In genomic region chrX:10160221-10160620, GRCh38 we compare ENCODE assay signal across 17 cellular contexts. TPM values are rescaled to one million over a fixed set of nuclear protein-coding genes. Genes with fewer than 3 reads are reported as not detected.
DNase-seq lines count a peak whose midpoint lies in the region; ATAC-seq and TF ChIP-seq lines count a peak whose summit lies in the region.
"Had no signal": no experiment of that assay in that cellular context is flagged by ENCODE, and none has a peak within 500 bp of the region (broad histone marks: within the 10 kb centered on the region; RNA-seq: fewer than 3 reads in every experiment).

No MANE protein-coding gene starts in this region.

- H3K27ac Mint-ChIP-seq in nephron: peak overlapping the region in 1 of 3 experiments; percentile 5
- H3K27ac Mint-ChIP-seq: CD14-positive monocyte had no signal

- DNase-seq in Right ventricle myocardium superior (no peak), left cardiac atrium (no peak), islet precursor cell (no peak), transverse colon (no peak), Karpas-422 (no peak), AG08395 (ENCODE audit: low spot score) (no peak)
- DNase-seq: 8988T, GM23248, NCI-H1930, NCI-H2171, NCI-H82, SHP77 had no signal

- H3K4me1 ChIP-seq in transverse colon (peaks cover 0 to 4% (median 0%) of the 10 kb centered on the region in 4 donors), Karpas-422 (ENCODE audit: low read length) (peaks cover 40% of the 10 kb centered on the region)

- H3K9me2 ChIP-seq in Karpas-422 (replicated peaks; ENCODE audit: insufficient read depth, low read length): no peaks in the 10 kb centered on the region

- peaks cover 40% of the 10 kb centered on the region for H3K4me1 Mint-ChIP-seq in nephron

- H3K4me2 ChIP-seq in Karpas-422 (ENCODE audit: low read depth, low read length, poor library complexity, severe bottlenecking): no peak overlapping the region

- H3K36me3 Mint-ChIP-seq in nephron (ENCODE audit: low read depth): peaks cover 15% of the 10 kb centered on the region

- no peak for TF ChIP-seq EP300 in transverse colon (IDR thresholded peaks at IDR 0.05; ENCODE audit: low read depth)

- H3K27me3 ChIP-seq in transverse colon (peaks cover 17% of the 10 kb centered on the region), Karpas-422 (ENCODE audit: low read length) (no peaks in the 10 kb centered on the region)

- H3K9ac ChIP-seq in Karpas-422 (ENCODE audit: low read length): no peak overlapping the region
- H3K9ac ChIP-seq: GM23248 had no signal

- TF ChIP-seq POLR2A in transverse colon (IDR thresholded peaks at IDR 0.05): no peak

- H3K27me3 Mint-ChIP-seq in nephron (ENCODE audit: low read depth): peaks cover 6% of the 10 kb centered on the region

- H3K4me3 ChIP-seq in transverse colon: no peak overlapping the region
- H3K4me3 ChIP-seq in Karpas-422 (ENCODE audit: low read length): no peak overlapping the region
- H3K4me3 ChIP-seq: GM23248 had no signal

- H3K79me2 ChIP-seq in Karpas-422 (ENCODE audit: low read length): no peaks in the 10 kb centered on the region

- no peaks in the 10 kb centered on the region for H3K9me3 ChIP-seq in transverse colon
- H3K9me3 ChIP-seq in Karpas-422 (ENCODE audit: low read length): no peaks in the 10 kb centered on the region

- H3K27ac ChIP-seq in cingulate gyrus (ENCODE audit: low read depth, low read length) (peak overlapping the region; percentile 33), transverse colon (no peak overlapping the region), Karpas-422 (ENCODE audit: low read length) (no peak overlapping the region)
- H3K27ac ChIP-seq: GM23248 had no signal

- peaks cover 8% of the 10 kb centered on the region for H3K9me3 Mint-ChIP-seq in nephron

- no peaks in the 10 kb centered on the region for H3K36me3 ChIP-seq in transverse colon
- no peaks in the 10 kb centered on the region for H3K36me3 ChIP-seq in Karpas-422 (ENCODE audit: insufficient read depth, low read length)

- H4K20me1 ChIP-seq in Karpas-422 (ENCODE audit: insufficient read depth, low read depth, low read length): no peaks in the 10 kb centered on the region

- peak overlapping the region in 2 of 3 experiments; percentile 33 to 48 for H3K4me3 Mint-ChIP-seq in nephron

- H2AFZ ChIP-seq in Karpas-422 (ENCODE audit: low read length): no peak overlapping the region
- H2AFZ ChIP-seq: GM23248 had no signal

- 40 to 64% methylated on average over 1 to 8 of the region's 8 CpGs for WGBS in transverse colon (ENCODE audit: low coverage in 1 of 2), 2 donors

- intact Hi-C loops in Right ventricle myocardium superior (cut with DNase I) (no loop called here), left cardiac atrium (cut with DNase I) (no loop called here), transverse colon (cut with DNase I; ENCODE audit: low total_unique reads) (no loop called here)

- ATAC-seq in Right ventricle myocardium superior (ENCODE audit: poor library complexity): peak; percentile 30
- ATAC-seq in left cardiac atrium: no peak
- ATAC-seq: HCT116, Panc1 had no signal

- TF ChIP-seq CTCF in nephron (IDR thresholded peaks at IDR 0.05; ENCODE audit: unreplicated experiment in 3 of 3) (no peak), transverse colon (IDR thresholded peaks at IDR 0.05) (no peak)

- in situ Hi-C loops in transverse colon (cut with MboI; ENCODE audit: low pct_ligation_motif_present in 1 of 4, low pct_unique_long_range_greater_than_20kb in 1 of 4, low sequenced_read_pairs in 3 of 4): no loop called here

RNA-seq across cellular contexts. Expression of gene CLCN4, which starts 3.4 kb away (rescaled TPM):
- total RNA-seq in Right ventricle myocardium superior (30.9 TPM), left cardiac atrium (10 to 100 TPM; 22.2 to 22.8 TPM), transverse colon (1 to 10 TPM in 1 of 4 donors, under 1 TPM in 1, not detected in 2; 0.79 to 1.1 TPM)
- 4.3 and 6.3 TPM in 2 replicates for total RNA-seq in Karpas-422 (2014; rRNA removed; shearing (Covaris generic); ENCODE audit: low replicate concordance)
